Comparison of ENCODE assay signal across 20 cellular contexts in genomic region chr12:118098911-118099671, GRCh38. TPM values are rescaled to one million over a fixed set of nuclear protein-coding genes. Genes with fewer than 3 reads are reported as not detected.
DNase-seq lines count a peak whose midpoint lies in the region; ATAC-seq and TF ChIP-seq lines count a peak whose summit lies in the region.
"Had no signal": no experiment of that assay in that cellular context is flagged by ENCODE, and none has a peak within 500 bp of the region (broad histone marks: within the 10 kb centered on the region; RNA-seq: fewer than 3 reads in every experiment).

No MANE protein-coding gene starts in this region.

- ATAC-seq in foreskin keratinocyte, result peak; percentile 72
- no peak for ATAC-seq in upper lobe of right lung
- ATAC-seq in GM21576 (IDR thresholded peaks at IDR 0.05; ENCODE audit: unreplicated experiment), result no peak
- ATAC-seq: activated naive CD8-positive, alpha-beta T cell treated with anti-CD3 and anti-CD28 coated beads, Interleukin-2, amount 50 U/mL, for 24 hours; lower lobe of right lung; naive thymus-derived CD8-positive, alpha-beta T cell had no signal

- no peak overlapping the region for H3K4me3 ChIP-seq in upper lobe of right lung
- H3K4me3 ChIP-seq: esophagus muscularis mucosa, lower lobe of right lung, skin epidermis, thoracic aorta had no signal

- no peaks in the 10 kb centered on the region for H3K9me3 ChIP-seq in upper lobe of right lung
- H3K9me3 ChIP-seq: esophagus muscularis mucosa, lower lobe of right lung, thoracic aorta had no signal

- peaks cover 8% of the 10 kb centered on the region for H3K4me1 ChIP-seq in foreskin keratinocyte
- H3K4me1 ChIP-seq in upper lobe of right lung, result peaks cover 6% of the 10 kb centered on the region

- H3K27me3 ChIP-seq in foreskin keratinocyte (no peaks in the 10 kb centered on the region), upper lobe of right lung (no peaks in the 10 kb centered on the region)
- H3K27me3 ChIP-seq: esophagus muscularis mucosa had no signal

- no peaks in the 10 kb centered on the region for H3K36me3 ChIP-seq in upper lobe of right lung
- H3K36me3 ChIP-seq: thoracic aorta had no signal

- TF ChIP-seq CTCF in foreskin keratinocyte (conservative IDR thresholded peaks at IDR 0.05) (no peak), upper lobe of right lung (IDR thresholded peaks at IDR 0.05) (no peak)

- DNase-seq in DMS53 (lab: John Stamatoyannopoulos, UW) (peak; percentile 96), NCI-H1105 (lab: John Stamatoyannopoulos, UW) (peak; percentile 68), NCI-H526 treated with DMSO at 0.1 percent for 48 hours (lab: John Stamatoyannopoulos, UW) (peak; percentile 55), foreskin keratinocyte (peak in 1 of 2 donors; percentile 55), upper lobe of right lung (no peak), HUDEP-2 (lab: John Stamatoyannopoulos, UW; ENCODE audit: unreplicated experiment in 76 of 76) (no peak), iPS-NIHi11 (ENCODE audit: low spot score) (no peak)
- DNase-seq: activated naive CD8-positive, alpha-beta T cell treated with anti-CD3 and anti-CD28 coated beads, Interleukin-2, amount 50 U/mL, for 24 hours; glutamatergic neuron; GOT3; immature natural killer cell; KG1; lower lobe of right lung; naive thymus-derived CD8-positive, alpha-beta T cell; NCI-H1694 treated with DMSO at 0.1 percent for 48 hours; Right ventricle myocardium superior had no signal

- intact Hi-C loops in upper lobe of right lung (cut with DNase I), result no loop called here

- H3K27ac ChIP-seq in foreskin keratinocyte (no peak overlapping the region), upper lobe of right lung (no peak overlapping the region)
- H3K27ac ChIP-seq: esophagus muscularis mucosa, lower lobe of right lung, skin epidermis, thoracic aorta had no signal

RNA-seq across cellular contexts. Expression of gene VSIG10, which starts 4.7 kb away (rescaled TPM):
- total RNA-seq in foreskin keratinocyte (15.4 and 21.7 TPM in 2 replicates), upper lobe of right lung (52.4 TPM)
- 7.3 and 8.8 TPM in 2 replicates for polyA plus RNA-seq in foreskin keratinocyte

RNA-seq across cellular contexts. Expression of gene PEBP1, which starts 36.8 kb away (rescaled TPM):
- total RNA-seq in foreskin keratinocyte (200 and 206 TPM in 2 replicates), upper lobe of right lung (223 TPM)
- 209 and 229 TPM in 2 replicates for polyA plus RNA-seq in foreskin keratinocyte

RNA-seq across cellular contexts. Expression of gene WSB2, which starts 38.1 kb away (rescaled TPM):
- total RNA-seq in foreskin keratinocyte (82.9 and 84.5 TPM in 2 replicates), upper lobe of right lung (89.1 TPM)
- 47.5 and 50.6 TPM in 2 replicates for polyA plus RNA-seq in foreskin keratinocyte

Comparison
In these comparisons a context has a peak if more than half of its experiments do, and no peak if none do; other contexts are left out.
1. DNase-seq: peak in DMS53 (single experiment), NCI-H1105 (single experiment) and NCI-H526 treated with DMSO at 0.1 percent for 48 hours (single experiment); none in upper lobe of right lung (single experiment), HUDEP-2 (0 of 76) and iPS-NIHi11 (single experiment).